Comparison of ENCODE assay signal across 23 cellular contexts in the genomic region with DNA sequence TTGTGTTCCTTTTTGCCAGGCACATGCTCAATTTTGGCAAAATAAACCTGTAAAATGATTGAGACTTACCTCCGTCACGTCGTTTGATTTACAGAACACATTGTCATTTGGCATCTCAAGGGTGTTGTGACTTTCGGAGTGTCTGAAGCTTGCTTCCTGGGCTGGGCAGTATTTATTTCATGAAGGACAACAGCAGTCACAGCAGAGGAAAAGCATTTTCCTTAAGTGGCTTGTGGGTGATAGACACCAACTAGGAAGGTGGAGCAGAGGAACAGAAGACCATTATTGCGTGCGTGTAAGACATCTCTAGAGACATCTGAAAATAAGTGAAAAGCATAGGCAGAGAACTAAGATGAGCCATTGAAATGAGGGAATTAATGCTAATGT.
DNase-seq lines count a peak whose midpoint lies in the region; ATAC-seq and TF ChIP-seq lines count a peak whose summit lies in the region.
"Had no signal": no experiment of that assay in that cellular context is flagged by ENCODE, and none has a peak within 500 bp of the region (broad histone marks: within the 10 kb centered on the region; RNA-seq: fewer than 3 reads in every experiment).

No MANE protein-coding gene starts in this region.

- DNase-seq in H9 (no peak), WTC11 (ENCODE audit: low spot score) (no peak), AML-193 (lab: John Stamatoyannopoulos, UW) (no peak), inferior parietal cortex (ENCODE audit: extremely low spot score) (no peak), mucosa of gallbladder (ENCODE audit: low spot score) (no peak)
- no peak for DNase-seq in naive thymus-derived CD4-positive, alpha-beta T cell
- DNase-seq: Calu3; CD8-positive, alpha-beta T cell; DMS53; EL; NCI-H1417 treated with DMSO at 0.1 percent for 48 hours; NCI-H187 treated with DMSO at 0.1 percent for 48 hours; NCI-H2227 treated with DMSO at 0.1 percent for 48 hours; NCI-H510A treated with DMSO at 0.1 percent for 48 hours; NCI-H774; PC-3; RPMI8226; SHP77 treated with DMSO at 0.1 percent for 48 hours; SK-N-SH had no signal

- H3K9ac ChIP-seq in H9 (ENCODE audit: extremely low read depth, insufficient read length, low read length) = no peak overlapping the region
- H3K9ac ChIP-seq in iPS-18a (ENCODE audit: low read length) = peak overlapping the region; percentile 56
- H3K9ac ChIP-seq: BLaER1, SK-N-SH had no signal

- no peak overlapping the region for H3K14ac ChIP-seq in H9 (ENCODE audit: insufficient read depth, low read length)

- H3K4me3 Mint-ChIP-seq in H9 = peak overlapping the region; percentile 22 to 64
- H3K4me3 Mint-ChIP-seq in WTC11 = peak overlapping the region; percentile 52
- no peak overlapping the region for H3K4me3 Mint-ChIP-seq in naive thymus-derived CD4-positive, alpha-beta T cell
- H3K4me3 Mint-ChIP-seq: CD8-positive, alpha-beta T cell had no signal

- H3K36me3 Mint-ChIP-seq in H9 (ENCODE audit: insufficient read depth in 1 of 3, low read depth in 3 of 3) (peaks cover 5 to 15% (median 5%) of the 10 kb centered on the region in 3 experiments; a peak in 5 of 7 replicates), WTC11 (no peaks in the 10 kb centered on the region)
- no peaks in the 10 kb centered on the region for H3K36me3 Mint-ChIP-seq in naive thymus-derived CD4-positive, alpha-beta T cell
- H3K36me3 Mint-ChIP-seq: CD8-positive, alpha-beta T cell had no signal

- H3K36me3 ChIP-seq in iPS-18a (ENCODE audit: control insufficient read depth, low read depth, low read length) = no peaks in the 10 kb centered on the region
- no peaks in the 10 kb centered on the region for H3K36me3 ChIP-seq in neuron (ENCODE audit: insufficient read depth, low read length)
- no peaks in the 10 kb centered on the region for H3K36me3 ChIP-seq in naive thymus-derived CD4-positive, alpha-beta T cell (ENCODE audit: control insufficient read depth in 2 of 3, insufficient read depth in 3 of 3, low read length in 3 of 3)
- H3K36me3 ChIP-seq: BLaER1 had no signal

- POLR2A ChIA-PET in WTC11 (lab: Charles Lee) = no interaction called here
- POLR2A ChIA-PET in naive thymus-derived CD4-positive, alpha-beta T cell (lab: Charles Lee) = no interaction called here

- H3K4me1 Mint-ChIP-seq in H9 = peaks cover 63 to 65% of the 10 kb centered on the region in 2 experiments
- peaks cover 60% of the 10 kb centered on the region for H3K4me1 Mint-ChIP-seq in WTC11
- H3K4me1 Mint-ChIP-seq in naive thymus-derived CD4-positive, alpha-beta T cell = no peaks in the 10 kb centered on the region

- H3K9me3 Mint-ChIP-seq in H9 (peaks cover 2 to 5% of the 10 kb centered on the region in 2 experiments; a peak in 4 of 5 replicates), WTC11 (peaks cover 9% of the 10 kb centered on the region)
- H3K9me3 Mint-ChIP-seq in naive thymus-derived CD4-positive, alpha-beta T cell = peaks cover 0 to 2% (median 0%) of the 10 kb centered on the region in 11 donors
- H3K9me3 Mint-ChIP-seq: CD8-positive, alpha-beta T cell had no signal

- no peaks in the 10 kb centered on the region for H3K79me2 ChIP-seq in H9 (ENCODE audit: insufficient read depth, low read length)

- peak overlapping the region; percentile 50 for H3K4me2 ChIP-seq in H9 (ENCODE audit: insufficient read depth, insufficient read length, low read length)
- H3K4me2 ChIP-seq: BLaER1, SK-N-SH had no signal

- H3K56ac ChIP-seq in H9 (ENCODE audit: insufficient read length, low read depth, low read length) = no peak overlapping the region

- ATAC-seq in WTC11 = no peak
- ATAC-seq in naive thymus-derived CD4-positive, alpha-beta T cell = no peak
- ATAC-seq: CD8-positive, alpha-beta T cell; HCT116; PC-3 had no signal

- H2AFZ ChIP-seq in H9 (ENCODE audit: low read length) = no peak overlapping the region
- H2AFZ ChIP-seq in neuron (ENCODE audit: low read depth, low read length) = peak overlapping the region; percentile 80

- no peak overlapping the region for H2BK15ac ChIP-seq in H9 (ENCODE audit: low read depth, low read length)

- no peak overlapping the region for H4K8ac ChIP-seq in H9 (replicated peaks; ENCODE audit: insufficient read length, low read depth, low read length)

- H2BK12ac ChIP-seq in H9 (ENCODE audit: insufficient read length, low read depth, low read length) = no peak overlapping the region

- H4K5ac ChIP-seq in H9 (ENCODE audit: insufficient read length, low read depth, low read length) = no peak overlapping the region

- H3T11ph ChIP-seq in H9 (ENCODE audit: low read length) = no peak overlapping the region

- H3K27ac ChIP-seq in H9 (ENCODE audit: insufficient read length, low read depth, low read length) = peak overlapping the region; percentile 93
- H3K27ac ChIP-seq in iPS-18a (ENCODE audit: low read length) = peak overlapping the region; percentile 74
- H3K27ac ChIP-seq in naive thymus-derived CD4-positive, alpha-beta T cell (ENCODE audit: low read depth, low read length) = no peak overlapping the region
- H3K27ac ChIP-seq: BLaER1 had no signal

- H3K4ac ChIP-seq in H9 (ENCODE audit: low read depth, low read length) = no peak overlapping the region

- H3K23ac ChIP-seq in H9 (ENCODE audit: insufficient read length, low read depth, low read length) = no peak overlapping the region

- H3K27me3 Mint-ChIP-seq in H9 (ENCODE audit: low read depth) (no peaks in the 10 kb centered on the region), WTC11 (ENCODE audit: low read depth) (no peaks in the 10 kb centered on the region)
- peaks cover 18 to 59% (median 31%) of the 10 kb centered on the region in 5 donors for H3K27me3 Mint-ChIP-seq in naive thymus-derived CD4-positive, alpha-beta T cell

- H3K4me1 ChIP-seq in H9 (ENCODE audit: insufficient read depth, low read length) = peaks cover 6% of the 10 kb centered on the region; the same call in 1 of the 2 replicates
- peaks cover 51% of the 10 kb centered on the region for H3K4me1 ChIP-seq in iPS-18a (ENCODE audit: control insufficient read depth, low read depth, low read length)
- peaks cover 23% of the 10 kb centered on the region for H3K4me1 ChIP-seq in neuron (ENCODE audit: insufficient read depth, low read length)
- no peaks in the 10 kb centered on the region for H3K4me1 ChIP-seq in naive thymus-derived CD4-positive, alpha-beta T cell (ENCODE audit: control insufficient read depth in 2 of 2, insufficient read depth in 2 of 2, low read length in 2 of 2)

- H3K4me3 ChIP-seq in iPS-18a (ENCODE audit: low read length) = peak overlapping the region; percentile 52
- H3K4me3 ChIP-seq in neuron (ENCODE audit: low read length) = no peak overlapping the region
- H3K4me3 ChIP-seq in naive thymus-derived CD4-positive, alpha-beta T cell (ENCODE audit: low read length) = no peak overlapping the region
- H3K4me3 ChIP-seq: BLaER1 had no signal

- H4K91ac ChIP-seq in H9 (ENCODE audit: insufficient read length, low read depth, low read length) = no peak overlapping the region

- H3K27me3 ChIP-seq in H9 (ENCODE audit: insufficient read depth, low read length) (no peaks in the 10 kb centered on the region), iPS-18a (ENCODE audit: control insufficient read depth, insufficient read depth, low read length) (no peaks in the 10 kb centered on the region), neuron (ENCODE audit: insufficient read depth, low read length) (no peaks in the 10 kb centered on the region)
- no peaks in the 10 kb centered on the region for H3K27me3 ChIP-seq in naive thymus-derived CD4-positive, alpha-beta T cell (ENCODE audit: control insufficient read depth in 2 of 2, insufficient read depth in 2 of 2, low read length in 2 of 2)
- H3K27me3 ChIP-seq: BLaER1 had no signal

- no peaks in the 10 kb centered on the region for H3K79me1 ChIP-seq in H9 (ENCODE audit: insufficient read depth, low read depth, low read length, poor library complexity, severe bottlenecking)

- H2BK20ac ChIP-seq in H9 (ENCODE audit: low read depth, low read length, poor library complexity, severe bottlenecking) = no peak overlapping the region

- CTCF ChIA-PET in WTC11 (lab: Charles Lee) = interaction anchor here (0.6 to 0.7 kb wide), 2 partner anchors 175 to 176 kb away, joined by 3 read pairs; no protein-coding TSS in a partner anchor
- CTCF ChIA-PET in naive thymus-derived CD4-positive, alpha-beta T cell (lab: Charles Lee) = no interaction called here

- H2BK120ac ChIP-seq in H9 (ENCODE audit: low read depth, low read length, poor library complexity, severe bottlenecking) = no peak overlapping the region

- H3K27ac Mint-ChIP-seq in H9 (peak overlapping the region; percentile 65 to 99 (median 90)), WTC11 (peak overlapping the region; percentile 92)
- no peak overlapping the region for H3K27ac Mint-ChIP-seq in naive thymus-derived CD4-positive, alpha-beta T cell
- H3K27ac Mint-ChIP-seq: CD8-positive, alpha-beta T cell had no signal

- H3K18ac ChIP-seq in H9 (ENCODE audit: insufficient read length, low read depth, low read length) = peak overlapping the region; percentile 47

- H2BK5ac ChIP-seq in H9 (ENCODE audit: insufficient read length, low read length) = no peak overlapping the region

- H4K20me1 ChIP-seq in H9 (ENCODE audit: control insufficient read depth, insufficient read depth, insufficient read length) = no peaks in the 10 kb centered on the region
- H4K20me1 ChIP-seq: BLaER1 had no signal

- no peaks in the 10 kb centered on the region for H3K9me3 ChIP-seq in H9 (ENCODE audit: control insufficient read depth, low read depth, low read length)
- H3K9me3 ChIP-seq in iPS-18a (ENCODE audit: control insufficient read depth, low read depth, low read length) = no peaks in the 10 kb centered on the region
- H3K9me3 ChIP-seq in neuron (ENCODE audit: low read length) = no peaks in the 10 kb centered on the region
- no peaks in the 10 kb centered on the region for H3K9me3 ChIP-seq in naive thymus-derived CD4-positive, alpha-beta T cell (ENCODE audit: control insufficient read depth in 2 of 3, low read length in 3 of 3)
- H3K9me3 ChIP-seq: BLaER1, SK-N-SH had no signal

- H3K23me2 ChIP-seq in H9 (ENCODE audit: insufficient read length, low read depth, low read length, poor library complexity, severe bottlenecking) = no peaks in the 10 kb centered on the region

- H2AK5ac ChIP-seq in H9 (ENCODE audit: insufficient read length, low read length) = no peak overlapping the region

- WGBS in H9 (ENCODE audit: extremely low coverage, insufficient read length, low lambda C conversion rate) = no CpG with 5 or more reads among the region's 6 CpGs

- intact Hi-C loops in naive thymus-derived CD4-positive, alpha-beta T cell (cut with micrococcal nuclease) = no loop called here

- TF ChIP-seq CTCF in H9 (conservative IDR thresholded peaks at IDR 0.05) = no peak
- no peak for TF ChIP-seq CTCF in WTC11 (IDR thresholded peaks at IDR 0.05)

TF ChIP-seq in WTC11, 78 proteins besides CTCF, POLR2A, EP300 and RAD21 (continues in another document):
- no peak for TF ChIP-seq HMGA2 (CRISPR knock-in tag; IDR thresholded peaks at IDR 0.05)

Comparison
In these comparisons a context has a peak if more than half of its experiments do, and no peak if none do; other contexts are left out.
1. H3K27ac Mint-ChIP-seq: peak in H9 (3 of 3) and WTC11 (single experiment); none in naive thymus-derived CD4-positive, alpha-beta T cell (0 of 9).
2. H3K4me3 Mint-ChIP-seq: peak in H9 (2 of 2) and WTC11 (single experiment); none in naive thymus-derived CD4-positive, alpha-beta T cell (0 of 10).